Comparison of ENCODE assay signal across 18 cellular contexts in the genomic region with DNA sequence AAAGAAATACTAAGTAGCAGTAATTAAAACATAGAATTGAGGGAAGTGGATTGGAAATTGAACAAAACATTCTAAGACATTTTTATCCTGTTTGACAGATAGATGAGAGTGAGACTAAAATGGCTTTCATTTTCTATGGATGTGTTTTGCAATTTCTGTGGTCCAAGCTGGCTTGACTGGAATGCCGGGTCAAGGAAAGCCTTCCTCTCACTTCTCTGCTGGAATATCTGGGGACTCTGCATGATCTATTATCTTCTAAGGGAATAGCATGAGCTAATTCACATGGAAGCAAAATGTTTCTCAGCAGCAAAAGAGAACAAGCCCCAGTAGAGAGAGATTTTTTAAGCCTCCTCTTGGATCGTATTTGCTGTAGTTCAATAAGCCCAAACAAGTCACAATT.
"Had no signal": no experiment of that assay in that cellular context is flagged by ENCODE, and none has a peak within 500 bp of the region (broad histone marks: within the 10 kb centered on the region; RNA-seq: fewer than 3 reads in every experiment).

No MANE protein-coding gene starts in this region.

- H3K4me1 Mint-ChIP-seq: activated CD8-positive, alpha-beta memory T cell treated with anti-CD3 and anti-CD28 coated beads, Interleukin-2, amount 10 ng/mL, durations not matched to agents 7 days and 5 days; nephron had no signal

- H3K27me3 Mint-ChIP-seq: activated CD8-positive, alpha-beta memory T cell treated with anti-CD3 and anti-CD28 coated beads, Interleukin-2, amount 10 ng/mL, durations not matched to agents 7 days and 5 days; activated T-cell treated with anti-CD3 and anti-CD28 coated beads, Interleukin-2, amount 50 U/mL, for 24 hours had no signal

- H3K27ac Mint-ChIP-seq: activated CD8-positive, alpha-beta memory T cell treated with anti-CD3 and anti-CD28 coated beads, Interleukin-2, amount 10 ng/mL, durations not matched to agents 7 days and 5 days; activated naive CD4-positive, alpha-beta T cell treated with anti-CD3 and anti-CD28 coated beads, Interleukin-2, amount 50 U/mL, for 72 hours; activated T-cell treated with anti-CD3 and anti-CD28 coated beads, Interleukin-2, amount 50 U/mL, for 24 hours; nephron had no signal

- H3K27me3 ChIP-seq: cardiac muscle cell, colonic mucosa, left lung had no signal

- H3K9me3 ChIP-seq: colonic mucosa had no signal

- H3K36me3 Mint-ChIP-seq: activated CD8-positive, alpha-beta memory T cell treated with anti-CD3 and anti-CD28 coated beads, Interleukin-2, amount 10 ng/mL, durations not matched to agents 7 days and 5 days; activated naive CD4-positive, alpha-beta T cell treated with anti-CD3 and anti-CD28 coated beads, Interleukin-2, amount 50 U/mL, for 72 hours had no signal

- ATAC-seq: activated CD8-positive, alpha-beta memory T cell treated with anti-CD3 and anti-CD28 coated beads, Interleukin-2, amount 10 ng/mL, durations not matched to agents 7 days and 5 days; activated naive CD4-positive, alpha-beta T cell treated with anti-CD3 and anti-CD28 coated beads, Interleukin-2, amount 50 U/mL, for 72 hours; left lung had no signal

- DNase-seq: activated CD4-positive, alpha-beta T cell treated with anti-CD3 and anti-CD28 coated beads for 1 hour; activated CD4-positive, alpha-beta T cell treated with anti-CD3 and anti-CD28 coated beads, Interleukin-2, amount 50 U/mL, for 48 hours; activated CD8-positive, alpha-beta memory T cell treated with anti-CD3 and anti-CD28 coated beads, Interleukin-2, amount 10 ng/mL, durations not matched to agents 7 days and 5 days; activated effector memory CD4-positive, alpha-beta T cell treated with anti-CD3 and anti-CD28 coated beads, Interleukin-2, amount 50 U/mL, for 16 hours; activated T-cell treated with anti-CD3 and anti-CD28 coated beads, Interleukin-2, amount 50 U/mL, for 24 hours; amygdala; colonic mucosa; effector CD4-positive, alpha-beta T cell; foreskin melanocyte; head of caudate nucleus; left lung; mesendoderm had no signal

- H3K4me3 ChIP-seq: cardiac muscle cell, colonic mucosa, left lung had no signal

- H3K36me3 ChIP-seq: cardiac muscle cell, colonic mucosa, left lung had no signal

- H3K4me3 Mint-ChIP-seq: activated CD8-positive, alpha-beta memory T cell treated with anti-CD3 and anti-CD28 coated beads, Interleukin-2, amount 10 ng/mL, durations not matched to agents 7 days and 5 days; activated T-cell treated with anti-CD3 and anti-CD28 coated beads, Interleukin-2, amount 50 U/mL, for 24 hours; nephron had no signal

- H3K27ac ChIP-seq: cardiac muscle cell, colonic mucosa, left lung had no signal

- H3K4me1 ChIP-seq: colonic mucosa, left lung had no signal

- FAIRE-seq: endothelial cell of umbilical vein, islet of Langerhans, urothelium cell line had no signal
